In the genomic region with DNA sequence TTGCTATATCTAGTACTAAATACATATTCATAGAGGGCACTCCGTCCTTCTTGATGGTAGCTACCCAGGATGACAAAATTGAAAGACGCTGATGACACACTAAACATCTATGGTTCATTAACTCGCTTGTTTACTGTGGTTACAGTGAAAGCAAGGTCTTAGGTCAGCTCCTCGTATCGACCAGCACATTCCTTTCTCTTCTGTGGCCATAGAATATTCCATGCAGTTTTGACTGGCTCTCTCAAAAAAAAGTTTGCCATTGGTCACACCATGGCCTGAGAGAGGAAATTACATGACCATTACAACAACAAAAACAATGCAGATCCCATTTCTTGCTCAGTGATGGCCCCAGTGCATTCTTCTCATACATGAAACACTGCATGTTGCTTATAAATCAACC, we compare ENCODE assay signal across 10 cellular contexts.
A peak's percentile ranks its signal among the peaks of the same experiment; 100 is the strongest.
DNase-seq lines count a peak whose midpoint lies in the region; ATAC-seq lines count a peak whose summit lies in the region.
"Had no signal": no experiment of that assay in that cellular context is flagged by ENCODE, and none has a peak within 500 bp of the region (broad histone marks: within the 10 kb centered on the region; RNA-seq: fewer than 3 reads in every experiment).

No MANE protein-coding gene starts in this region.

- ATAC-seq in GM21447 (IDR thresholded peaks at IDR 0.05; ENCODE audit: unreplicated experiment) (peak; percentile 87), HG03108 (IDR thresholded peaks at IDR 0.05; ENCODE audit: unreplicated experiment) (peak; percentile 68)
- ATAC-seq: Right ventricle myocardium inferior had no signal

- DNase-seq in EL: peak; percentile 7
- peak; percentile 52 for DNase-seq in astrocyte of the hippocampus (ENCODE audit: low read depth, low spot score)
- no peak for DNase-seq in DMS 273 (lab: John Stamatoyannopoulos, UW; ENCODE audit: unreplicated experiment)
- DNase-seq in T-helper 9 cell: no peak
- DNase-seq in AML-193 (lab: John Stamatoyannopoulos, UW): no peak
- no peak for DNase-seq in occipital lobe (lab: John Stamatoyannopoulos, UW)
- DNase-seq: kidney had no signal

Comparison
In these comparisons a context has a peak if more than half of its experiments do, and no peak if none do; other contexts are left out.
1. DNase-seq: peak in EL (single experiment) and astrocyte of the hippocampus (single experiment); none in DMS 273 (single experiment), T-helper 9 cell (single experiment), AML-193 (0 of 2) and occipital lobe (single experiment).